9 cellular contexts compared by ENCODE assay signal in the genomic region with DNA sequence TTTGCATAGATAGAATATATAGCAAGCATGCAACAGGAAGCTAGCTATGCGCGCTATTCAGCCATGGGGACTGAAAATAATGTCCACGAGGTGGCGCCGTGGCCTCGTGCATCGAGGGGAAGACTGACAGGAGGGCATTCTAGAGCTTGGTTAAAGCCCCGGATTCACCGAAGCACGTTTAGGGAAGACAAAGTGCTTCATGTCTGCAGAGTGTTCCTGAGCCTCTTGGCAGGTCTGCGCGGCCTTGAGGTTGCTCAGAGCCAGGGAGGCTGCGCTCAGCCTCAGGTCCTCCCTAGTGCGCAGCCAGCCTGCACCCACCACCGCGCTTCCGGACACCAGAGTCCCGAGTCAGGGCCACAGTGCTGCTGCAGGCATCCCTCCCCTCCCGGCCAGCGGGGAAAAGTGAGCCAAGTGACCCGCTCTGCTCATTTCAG. TPM values are rescaled to one million over a fixed set of nuclear protein-coding genes. Genes with fewer than 3 reads are reported as not detected.
DNase-seq lines count a peak whose midpoint lies in the region; ATAC-seq and TF ChIP-seq lines count a peak whose summit lies in the region.
"Had no signal": no experiment of that assay in that cellular context is flagged by ENCODE, and none has a peak within 500 bp of the region (broad histone marks: within the 10 kb centered on the region; RNA-seq: fewer than 3 reads in every experiment).

No MANE protein-coding gene starts in this region.

- ATAC-seq in GM18519 (IDR thresholded peaks at IDR 0.05; ENCODE audit: low FRiP score, unreplicated experiment) (peak; percentile 67), esophagus mucosa (peak; percentile 62), GM21526 (IDR thresholded peaks at IDR 0.05; ENCODE audit: low FRiP score, unreplicated experiment) (no peak)

- peaks cover 0 to 10% of the 10 kb centered on the region in 2 donors for H3K4me1 ChIP-seq in muscle layer of duodenum (ENCODE audit: control insufficient read depth in 1 of 2, insufficient read depth in 2 of 2, low read length in 2 of 2)
- H3K4me1 ChIP-seq in tibial nerve: peaks cover 0 to 18% (median 4%) of the 10 kb centered on the region in 4 donors

- no peak for TF ChIP-seq EP300 in tibial nerve (IDR thresholded peaks at IDR 0.05)

- no peaks in the 10 kb centered on the region for H3K9me3 ChIP-seq in muscle layer of duodenum (ENCODE audit: control insufficient read depth in 1 of 2, low read length in 2 of 2)
- no peaks in the 10 kb centered on the region for H3K9me3 ChIP-seq in tibial nerve

- 1 to 3% methylated on average over 10 to 21 of the region's 21 CpGs for WGBS in tibial nerve, 2 donors

- no peak for TF ChIP-seq POLR2A in tibial nerve (IDR thresholded peaks at IDR 0.05)

- H3K27ac ChIP-seq in muscle layer of duodenum (ENCODE audit: low read length) (no peak overlapping the region), tibial nerve (no peak overlapping the region)
- H3K27ac ChIP-seq: skin epidermis had no signal

- no peaks in the 10 kb centered on the region for H3K36me3 ChIP-seq in muscle layer of duodenum (ENCODE audit: control insufficient read depth in 1 of 2, insufficient read depth in 2 of 2, low read length in 2 of 2)
- no peaks in the 10 kb centered on the region for H3K36me3 ChIP-seq in tibial nerve

- peaks cover 10% of the 10 kb centered on the region for H3K27me3 ChIP-seq in muscle layer of duodenum (ENCODE audit: low read depth, low read length)
- peaks cover 0 to 18% of the 10 kb centered on the region in 2 donors for H3K27me3 ChIP-seq in tibial nerve

- peak; percentile 35 to 64 (median 59) for TF ChIP-seq CTCF in tibial nerve (IDR thresholded peaks at IDR 0.05)

- DNase-seq in AG08395 (ENCODE audit: low spot score) (peak; percentile 79), NCI-H1417 (lab: John Stamatoyannopoulos, UW) (peak; percentile 78 to 92 (median 81)), T1000 (lab: John Stamatoyannopoulos, UW) (peak; percentile 54), tibial nerve (ENCODE audit: low spot score in 2 of 2) (peak in 1 of 2 donors; percentile 63)

- H3K4me3 ChIP-seq in muscle layer of duodenum (ENCODE audit: low read depth in 1 of 2, low read length in 2 of 2) (peak overlapping the region; percentile 16 to 65), tibial nerve (peak overlapping the region in 2 of 4 donors; percentile 22 to 40)

RNA-seq across cellular contexts. Expression of a gene that starts 24.6 kb away (rescaled TPM):
- total RNA-seq in esophagus mucosa: 0.24 TPM
- total RNA-seq in tibial nerve: not detected
